18 cellular contexts compared by ENCODE assay signal in the genomic region with DNA sequence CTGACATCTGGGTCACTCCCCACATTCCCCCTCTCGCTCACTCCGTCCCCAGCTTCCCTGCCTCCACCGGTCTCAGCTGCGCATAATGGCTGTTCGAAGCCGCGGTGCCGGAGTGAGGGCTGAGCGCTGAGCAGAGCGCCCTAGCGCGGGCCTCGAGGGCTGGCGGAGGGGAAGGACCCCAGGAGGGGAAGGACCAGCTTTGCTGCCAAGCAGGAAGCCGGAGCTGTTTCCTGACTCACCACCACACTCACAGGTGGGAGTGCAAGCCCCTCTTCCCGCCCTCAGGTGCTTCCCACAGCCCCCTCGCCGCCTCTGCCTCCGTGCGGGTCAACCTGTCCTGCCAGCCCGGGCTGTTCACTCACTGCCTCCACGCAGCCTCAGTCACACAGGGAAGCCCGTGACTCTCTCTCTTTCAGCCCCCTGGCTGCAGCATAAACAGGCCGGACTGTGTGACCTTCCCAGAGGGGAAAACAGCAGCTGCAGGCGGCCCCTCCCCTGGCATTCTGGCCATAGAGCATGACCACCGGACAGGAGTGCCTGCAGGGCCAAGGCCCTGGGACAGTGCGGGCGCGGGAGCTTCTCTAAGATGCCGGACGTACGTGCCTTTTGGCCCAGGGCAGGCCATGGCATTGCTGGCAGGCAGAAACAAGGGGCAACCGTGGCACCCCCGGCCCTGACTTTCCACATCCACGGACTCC. TPM values are rescaled to one million over a fixed set of nuclear protein-coding genes. Genes with fewer than 3 reads are reported as not detected.
DNase-seq lines count a peak whose midpoint lies in the region; ATAC-seq and TF ChIP-seq lines count a peak whose summit lies in the region.
"Had no signal": no experiment of that assay in that cellular context is flagged by ENCODE, and none has a peak within 500 bp of the region (broad histone marks: within the 10 kb centered on the region; RNA-seq: fewer than 3 reads in every experiment).

No MANE protein-coding gene starts in this region.

- H3K36me3 ChIP-seq in GM23338 (ENCODE audit: insufficient read depth), result no peaks in the 10 kb centered on the region
- H3K36me3 ChIP-seq in hepatocyte (replicated peaks; ENCODE audit: insufficient read depth, low read depth), result no peaks in the 10 kb centered on the region
- no peaks in the 10 kb centered on the region for H3K36me3 ChIP-seq in neural progenitor cell
- H3K36me3 ChIP-seq: SJCRH30 had no signal

- H3K9me3 ChIP-seq in hepatocyte (ENCODE audit: low read depth), result no peaks in the 10 kb centered on the region
- H3K9me3 ChIP-seq in neural progenitor cell (ENCODE audit: low read depth), result no peaks in the 10 kb centered on the region
- H3K9me3 ChIP-seq: SJCRH30 had no signal

- H3K4me3 ChIP-seq in GM23338 (no peak overlapping the region), hepatocyte (no peak overlapping the region), neural progenitor cell (no peak overlapping the region)
- H3K4me3 ChIP-seq: HAP-1, SJCRH30 had no signal

- TF ChIP-seq CTCF in GM23338 (conservative IDR thresholded peaks at IDR 0.05; ENCODE audit: low read depth in 2 of 2) (no peak), hepatocyte (IDR thresholded peaks at IDR 0.05; ENCODE audit: poor library complexity) (no peak), neural progenitor cell (IDR thresholded peaks at IDR 0.05) (no peak)

- H3K36me3 Mint-ChIP-seq in GM23338 (ENCODE audit: low read depth) (peaks cover 12% of the 10 kb centered on the region), neural progenitor cell (peaks cover 13% of the 10 kb centered on the region)

- H3K9ac ChIP-seq in neural progenitor cell, result no peak overlapping the region

- H3K27ac Mint-ChIP-seq in GM23338 (no peak overlapping the region), neural progenitor cell (peak overlapping the region; percentile 78)
- peak overlapping the region; percentile 78 to 96 for H3K27ac Mint-ChIP-seq in stimulated activated naive CD8-positive, alpha-beta T cell treated with anti-CD3 and anti-CD28 coated beads, Interleukin-15, amount 100 ng/mL, for 72 hours

- peak overlapping the region; percentile 88 for H2AFZ ChIP-seq in GM23338
- H2AFZ ChIP-seq in hepatocyte, result no peak overlapping the region
- peak overlapping the region; percentile 3 for H2AFZ ChIP-seq in neural progenitor cell (replicated peaks)

- no peaks in the 10 kb centered on the region for H3K79me2 ChIP-seq in GM23338 (replicated peaks; ENCODE audit: insufficient read depth)
- H3K79me2 ChIP-seq in hepatocyte, result no peaks in the 10 kb centered on the region
- H3K79me2 ChIP-seq in neural progenitor cell (ENCODE audit: low read depth), result no peaks in the 10 kb centered on the region

- H3K4me3 Mint-ChIP-seq in GM23338, result peak overlapping the region; percentile 50
- H3K4me3 Mint-ChIP-seq in neural progenitor cell, result peak overlapping the region; percentile 63
- H3K4me3 Mint-ChIP-seq in stimulated activated naive CD8-positive, alpha-beta T cell treated with anti-CD3 and anti-CD28 coated beads, Interleukin-15, amount 100 ng/mL, for 72 hours, result peak overlapping the region; percentile 51 to 66

- peaks cover 12% of the 10 kb centered on the region for H3K27me3 Mint-ChIP-seq in GM23338 (ENCODE audit: insufficient read depth, low read depth, poor library complexity)
- H3K27me3 Mint-ChIP-seq in neural progenitor cell (ENCODE audit: insufficient read depth, low read depth), result peaks cover 4% of the 10 kb centered on the region
- H3K27me3 Mint-ChIP-seq in stimulated activated naive CD8-positive, alpha-beta T cell treated with anti-CD3 and anti-CD28 coated beads, Interleukin-15, amount 100 ng/mL, for 72 hours, result peaks cover 12% of the 10 kb centered on the region

- H4K20me1 ChIP-seq in GM23338 (replicated peaks; ENCODE audit: insufficient read depth) (no peaks in the 10 kb centered on the region), hepatocyte (ENCODE audit: insufficient read depth, poor library complexity, severe bottlenecking) (no peaks in the 10 kb centered on the region), neural progenitor cell (ENCODE audit: low read depth) (no peaks in the 10 kb centered on the region)

- H3K4me1 ChIP-seq in GM23338 (ENCODE audit: insufficient read depth) (peaks cover 8% of the 10 kb centered on the region), hepatocyte (ENCODE audit: insufficient read depth) (peaks cover 6% of the 10 kb centered on the region), neural progenitor cell (peaks cover 12% of the 10 kb centered on the region)
- H3K4me1 ChIP-seq: HAP-1, SJCRH30 had no signal

- peaks cover 10% of the 10 kb centered on the region for H3K9me3 Mint-ChIP-seq in GM23338
- peaks cover 14% of the 10 kb centered on the region for H3K9me3 Mint-ChIP-seq in neural progenitor cell
- peaks cover 0 to 9% of the 10 kb centered on the region in 2 donors for H3K9me3 Mint-ChIP-seq in stimulated activated naive CD8-positive, alpha-beta T cell treated with anti-CD3 and anti-CD28 coated beads, Interleukin-15, amount 100 ng/mL, for 72 hours

- ATAC-seq in GM23338 (peak; percentile 79), HG03432 (IDR thresholded peaks at IDR 0.05; ENCODE audit: unreplicated experiment) (no peak), GM18909 (IDR thresholded peaks at IDR 0.05; ENCODE audit: poor library complexity, unreplicated experiment) (no peak), GM19023 (IDR thresholded peaks at IDR 0.05; ENCODE audit: unreplicated experiment) (no peak)
- ATAC-seq in stimulated activated naive CD8-positive, alpha-beta T cell treated with anti-CD3 and anti-CD28 coated beads, Interleukin-15, amount 100 ng/mL, for 72 hours, result no peak

- H3K27me3 ChIP-seq in GM23338 (ENCODE audit: insufficient read depth) (no peaks in the 10 kb centered on the region), hepatocyte (no peaks in the 10 kb centered on the region), neural progenitor cell (no peaks in the 10 kb centered on the region)
- H3K27me3 ChIP-seq: SJCRH30 had no signal

- H3K4me1 Mint-ChIP-seq in GM23338 (peaks cover 10% of the 10 kb centered on the region), neural progenitor cell (peaks cover 25% of the 10 kb centered on the region)
- peaks cover 46% of the 10 kb centered on the region for H3K4me1 Mint-ChIP-seq in stimulated activated naive CD8-positive, alpha-beta T cell treated with anti-CD3 and anti-CD28 coated beads, Interleukin-15, amount 100 ng/mL, for 72 hours

- H3K4me2 ChIP-seq in GM23338, result peak overlapping the region; percentile 55; the same call in 1 of the 2 replicates
- no peak overlapping the region for H3K4me2 ChIP-seq in hepatocyte
- H3K4me2 ChIP-seq in neural progenitor cell, result peak overlapping the region; percentile 12

- no peaks in the 10 kb centered on the region for H3F3A ChIP-seq in GM23338 (replicated peaks; ENCODE audit: low read depth)
- H3F3A ChIP-seq in neural progenitor cell (ENCODE audit: low read depth), result peaks cover 5% of the 10 kb centered on the region

- DNase-seq in GM23338 (ENCODE audit: low spot score) (peak; percentile 49), hepatocyte (ENCODE audit: low spot score) (peak; percentile 7), neural progenitor cell (ENCODE audit: low spot score) (peak; percentile 52), NCI-H1048 (lab: John Stamatoyannopoulos, UW) (no peak)
- DNase-seq in stimulated activated naive CD8-positive, alpha-beta T cell treated with anti-CD3 and anti-CD28 coated beads, Interleukin-15, amount 100 ng/mL, for 72 hours, result peak in 1 of 2 donors; percentile 22
- DNase-seq: activated CD4-positive, CD25-positive, alpha-beta regulatory T cell treated with anti-CD3 and anti-CD28 coated beads, Interleukin-2, amount 50 U/mL, for 72 hours; activated naive CD4-positive, alpha-beta T cell treated with Interleukin-2 at 50 U/mL for 16 hours; foreskin melanocyte; NCI-H2029 treated with DMSO at 0.1 percent for 48 hours; NCI-H526; nucleus accumbens; SJCRH30; stimulated activated naive CD4-positive, alpha-beta T cell treated with Interleukin-2 at 50 U/mL for 16 hours; T-helper 2 cell had no signal

- no peaks in the 10 kb centered on the region for H3K9me2 ChIP-seq in GM23338 (ENCODE audit: insufficient read depth)
- no peaks in the 10 kb centered on the region for H3K9me2 ChIP-seq in hepatocyte (replicated peaks; ENCODE audit: insufficient read depth)

- H3K27ac ChIP-seq in GM23338 (ENCODE audit: low read depth) (no peak overlapping the region), hepatocyte (no peak overlapping the region), neural progenitor cell (peak overlapping the region; percentile 23)
- H3K27ac ChIP-seq: SJCRH30 had no signal

- 77% methylated on average over 34 of the region's 35 CpGs for WGBS in hepatocyte (ENCODE audit: low lambda C conversion rate, missing lambda C conversion rate)

TF ChIP-seq in GM23338, 12 proteins besides CTCF, POLR2A, EP300 and RAD21:
- TF ChIP-seq NANOG (IDR thresholded peaks at IDR 0.05; ENCODE audit: borderline replicate concordance), result no peak
- no peak for TF ChIP-seq POLR2AphosphoS5 (IDR thresholded peaks at IDR 0.05; ENCODE audit: low read depth)
- no peak for TF ChIP-seq ZNF114 (CRISPR knock-in tag; IDR thresholded peaks at IDR 0.05)
- no peak for TF ChIP-seq EZH2phosphoT487 (IDR thresholded peaks at IDR 0.05; ENCODE audit: unreplicated experiment)

RNA-seq across cellular contexts. Expression of gene SLC43A2, which starts 23.7 kb away (rescaled TPM):
- 7.1 and 9.8 TPM in 2 replicates for total RNA-seq in GM23338 (2014; rRNA removed; shearing (Covaris generic))
- polyA plus RNA-seq in GM23338 (2016; fragmentation: Nextera tagmentation; extraction: Ambion mirVana) (2.2 and 2.5 TPM in 2 replicates), hepatocyte (9.8 and 10.2 TPM in 2 replicates)
- total RNA-seq in hepatocyte (6.0 and 6.1 TPM in 2 replicates), neural progenitor cell (ENCODE audit: low replicate concordance) (6.8 and 18.4 TPM in 2 replicates)

RNA-seq across cellular contexts. Expression of gene SCARF1, which starts 40.6 kb away (rescaled TPM):
- 1.0 and 1.6 TPM in 2 replicates for total RNA-seq in GM23338 (2014; rRNA removed; shearing (Covaris generic))
- polyA plus RNA-seq in GM23338 (2016; fragmentation: Nextera tagmentation; extraction: Ambion mirVana) (0.63 and 0.76 TPM in 2 replicates), hepatocyte (1.0 and 2.0 TPM in 2 replicates)
- total RNA-seq in hepatocyte (0.93 and 1.2 TPM in 2 replicates), neural progenitor cell (ENCODE audit: low replicate concordance) (1.1 TPM in 1 of 2 replicates, not detected in the other)

RNA-seq across cellular contexts. Expression of gene PITPNA, which starts 42.4 kb away (rescaled TPM):
- total RNA-seq in GM23338 (2014; rRNA removed; shearing (Covaris generic)), result 24.2 and 28.1 TPM in 2 replicates
- polyA plus RNA-seq in GM23338 (2016; fragmentation: Nextera tagmentation; extraction: Ambion mirVana) (13.0 and 14.2 TPM in 2 replicates), hepatocyte (55.0 and 58.0 TPM in 2 replicates)
- total RNA-seq in hepatocyte (25.4 and 26.8 TPM in 2 replicates), neural progenitor cell (ENCODE audit: low replicate concordance) (25.3 and 29.6 TPM in 2 replicates)

RNA-seq across cellular contexts. Expression of gene RILP, which starts 44.7 kb away (rescaled TPM):
- total RNA-seq in GM23338 (2014; rRNA removed; shearing (Covaris generic)), result 9.2 and 17.4 TPM in 2 replicates
- 8.6 and 10.8 TPM in 2 replicates for polyA plus RNA-seq in GM23338 (2016; fragmentation: Nextera tagmentation; extraction: Ambion mirVana)
- 10.3 and 13.7 TPM in 2 replicates for total RNA-seq in hepatocyte
- 9.9 and 11.1 TPM in 2 replicates for polyA plus RNA-seq in hepatocyte
- total RNA-seq in neural progenitor cell (ENCODE audit: low replicate concordance), result 0.13 and 2.8 TPM in 2 replicates
